In genomic region chr15:48475600-48476395, GRCh38 we compare ENCODE assay signal across 17 cellular contexts.
DNase-seq lines count a peak whose midpoint lies in the region; ATAC-seq, FAIRE-seq and TF ChIP-seq lines count a peak whose summit lies in the region.
"Had no signal": no experiment of that assay in that cellular context is flagged by ENCODE, and none has a peak within 500 bp of the region (broad histone marks: within the 10 kb centered on the region; RNA-seq: fewer than 3 reads in every experiment).

No MANE protein-coding gene starts in this region.

- H3K36me3 ChIP-seq in bronchial epithelial cell (ENCODE audit: control insufficient read depth, insufficient read depth, low read length) (no peaks in the 10 kb centered on the region), pancreas (no peaks in the 10 kb centered on the region)
- H3K36me3 ChIP-seq: BLaER1 had no signal

- CTCF ChIA-PET in GM10248 (lab: Yijun Ruan, JAX) (no interaction called here), T-cell (lab: Charles Lee) (interaction anchor here in 1 of 2 donors (0.7 kb wide), 1 partner anchor 83 kb away, joined by 4 read pairs; no protein-coding TSS in a partner anchor)

- H3K4me3 ChIP-seq in bronchial epithelial cell (ENCODE audit: low read depth, low read length) (no peak overlapping the region), pancreas (no peak overlapping the region)
- H3K4me3 ChIP-seq: BLaER1, SK-N-MC had no signal

- H3K27ac ChIP-seq in C4-2B (peak overlapping the region; percentile 68), pancreas (no peak overlapping the region)
- H3K27ac ChIP-seq: BLaER1, SK-N-MC had no signal

- H3K4me3 Mint-ChIP-seq in osteocyte (ENCODE audit: unreplicated experiment): no peak overlapping the region
- H3K4me3 Mint-ChIP-seq in T-cell: no peak overlapping the region

- H3K27me3 ChIP-seq in bronchial epithelial cell (ENCODE audit: control insufficient read depth, insufficient read depth, low read length) (no peaks in the 10 kb centered on the region), pancreas (no peaks in the 10 kb centered on the region)
- H3K27me3 ChIP-seq: BLaER1 had no signal

- H3K27ac Mint-ChIP-seq in osteocyte (ENCODE audit: unreplicated experiment) (peak overlapping the region; percentile 60), T-cell (no peak overlapping the region)

- intact Hi-C loops in pancreas (cut with DNase I): no loop called here

- H3K36me3 Mint-ChIP-seq in osteocyte (ENCODE audit: unreplicated experiment) (peaks cover 75% of the 10 kb centered on the region), T-cell (no peaks in the 10 kb centered on the region)

- H3K9me3 Mint-ChIP-seq in osteocyte (ENCODE audit: unreplicated experiment) (no peaks in the 10 kb centered on the region), T-cell (no peaks in the 10 kb centered on the region)

- POLR2A ChIA-PET in GM10248 (lab: Yijun Ruan, JAX) (no interaction called here), T-cell (lab: Charles Lee) (no interaction called here)

- no peaks in the 10 kb centered on the region for H3K27me3 Mint-ChIP-seq in osteocyte (ENCODE audit: unreplicated experiment)
- H3K27me3 Mint-ChIP-seq in T-cell: no peaks in the 10 kb centered on the region

- FAIRE-seq in bronchial epithelial cell (lab: Jason Lieb, UNC) (no peak), pancreas (lab: Jason Lieb, UNC) (no peak)

- H3K4me1 Mint-ChIP-seq in osteocyte (ENCODE audit: unreplicated experiment): peaks cover 54% of the 10 kb centered on the region
- H3K4me1 Mint-ChIP-seq in T-cell: no peaks in the 10 kb centered on the region

- 96% methylated on average over 2 of the region's 2 CpGs for WGBS in pancreas, 2 donors

- ATAC-seq in pancreas: no peak
- no peak for ATAC-seq in T-cell (replicated peaks in 1 of 4)
- ATAC-seq: Right ventricle myocardium inferior had no signal

- H3K9me3 ChIP-seq in pancreas: no peaks in the 10 kb centered on the region
- H3K9me3 ChIP-seq: BLaER1 had no signal

- no peaks in the 10 kb centered on the region for H3K4me1 ChIP-seq in pancreas
- H3K4me1 ChIP-seq: BLaER1 had no signal

- DNase-seq in HT1080 (ENCODE audit: low read depth) (peak; percentile 30), bronchial epithelial cell (ENCODE audit: low read depth) (peak; percentile 24), osteocyte (ENCODE audit: extremely low spot score, unreplicated experiment) (no peak), GM10248 (ENCODE audit: extremely low spot score) (no peak), AML-193 (lab: John Stamatoyannopoulos, UW) (no peak), pancreas (no peak), T-cell (no peak)
- DNase-seq: DMS153, KG1, MM.1S, NCI-H1105 treated with DMSO at 0.1 percent for 48 hours, NCI-H187 treated with DMSO at 0.1 percent for 48 hours, NCI-H446 had no signal

- TF ChIP-seq CTCF in C4-2B (conservative IDR thresholded peaks at IDR 0.05) (no peak), bronchial epithelial cell (IDR thresholded peaks at IDR 0.05; ENCODE audit: insufficient read depth, low read length, severe bottlenecking) (no peak), osteocyte (IDR thresholded peaks at IDR 0.05) (no peak), GM10248 (IDR thresholded peaks at IDR 0.05; ENCODE audit: control extremely low read depth, extremely low read depth, low read depth, missing control alignments) (no peak), pancreas (IDR thresholded peaks at IDR 0.05) (no peak)

Comparison
In these comparisons a context has a peak if more than half of its experiments do, and no peak if none do; other contexts are left out.
1. DNase-seq: peak in HT1080 (single experiment) and bronchial epithelial cell (single experiment); none in osteocyte (single experiment), GM10248 (single experiment), AML-193 (0 of 2), pancreas (0 of 6) and T-cell (0 of 34).